In the genomic region with DNA sequence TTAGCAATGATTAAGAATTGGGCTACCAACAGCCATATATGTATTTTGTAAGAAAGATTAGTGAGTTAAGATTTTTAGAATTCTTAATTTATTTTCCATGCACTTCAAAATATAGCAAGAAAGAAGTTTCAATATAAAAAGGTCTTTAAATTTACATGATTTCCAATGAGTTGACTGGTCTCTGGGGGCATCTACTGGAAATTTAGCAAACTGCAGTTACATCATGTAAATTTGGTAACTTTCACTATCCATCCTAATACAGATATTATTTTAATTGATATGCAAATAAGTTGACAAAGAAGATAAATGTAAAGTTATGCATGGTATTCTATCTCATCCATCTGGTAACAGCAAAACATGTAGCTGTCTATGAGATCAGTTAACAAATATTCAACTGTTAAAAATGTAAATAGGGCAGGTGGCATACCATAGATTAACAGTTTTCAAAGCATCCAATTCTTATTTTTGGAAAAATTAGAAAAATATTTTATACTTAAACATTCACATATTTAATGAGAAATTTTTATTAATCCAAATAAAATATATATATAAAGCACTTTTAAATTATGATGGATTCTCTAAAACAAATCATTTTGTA, we compare ENCODE assay signal across 8 cellular contexts. TPM values are rescaled to one million over a fixed set of nuclear protein-coding genes. Genes with fewer than 3 reads are reported as not detected.
DNase-seq lines count a peak whose midpoint lies in the region; ATAC-seq, FAIRE-seq and TF ChIP-seq lines count a peak whose summit lies in the region.

No MANE protein-coding gene starts in this region.

- TF ChIP-seq POLR2A in endothelial cell of umbilical vein (IDR thresholded peaks at IDR 0.05; ENCODE audit: low read depth, low read length): no peak

- no peak overlapping the region for H3K27ac ChIP-seq in endothelial cell of umbilical vein (ENCODE audit: insufficient read depth, low read depth, low read length)
- no peak overlapping the region for H3K27ac ChIP-seq in pancreas

- dilution Hi-C loops in endothelial cell of umbilical vein (cut with MboI; ENCODE audit: extremely low pct_ligation_motif_present, low sequenced_read_pairs): no loop called here

- ATAC-seq in HG02884 (IDR thresholded peaks at IDR 0.05; ENCODE audit: unreplicated experiment): peak; percentile 60
- ATAC-seq in pancreas: peak in 2 of 4 donors; percentile 50 to 55
- no peak for ATAC-seq in omental fat pad (ENCODE audit: low FRiP score)

- CTCF ChIA-PET in endothelial cell of umbilical vein (lab: Charles Lee): interaction anchor here (0.8 to 4.1 kb wide), 5 partner anchors 9 to 821 kb away, joined by 3 to 56 read pairs (median 3); no protein-coding TSS in a partner anchor

- peak; percentile 39 to 49 for TF ChIP-seq CTCF in endothelial cell of umbilical vein (IDR thresholded peaks at IDR 0.05; ENCODE audit: extremely low read depth in 1 of 2, insufficient read depth in 1 of 2, low read depth in 1 of 2, low read length in 2 of 2)
- peak in 3 of 4 donors; percentile 18 to 52 (median 37) for TF ChIP-seq CTCF in pancreas (IDR thresholded peaks at IDR 0.05)
- TF ChIP-seq CTCF in omental fat pad (IDR thresholded peaks at IDR 0.05): no peak

- H2AFZ ChIP-seq in endothelial cell of umbilical vein (ENCODE audit: low read depth, low read length): no peak overlapping the region

- FAIRE-seq in endothelial cell of umbilical vein (lab: Jason Lieb, UNC) (peak; percentile 73), pancreas (lab: Jason Lieb, UNC) (no peak)

- no peaks in the 10 kb centered on the region for H3K36me3 ChIP-seq in endothelial cell of umbilical vein (ENCODE audit: control insufficient read depth in 2 of 2, extremely low read depth in 1 of 2, insufficient read depth in 2 of 2, low read length in 2 of 2)
- no peaks in the 10 kb centered on the region for H3K36me3 ChIP-seq in pancreas

- H3K79me2 ChIP-seq in endothelial cell of umbilical vein (ENCODE audit: control insufficient read depth, insufficient read depth, low read length): no peaks in the 10 kb centered on the region

- no peaks in the 10 kb centered on the region for H3K4me1 ChIP-seq in endothelial cell of umbilical vein (ENCODE audit: control insufficient read depth, extremely low read depth, insufficient read depth, low read length)
- H3K4me1 ChIP-seq in pancreas: no peaks in the 10 kb centered on the region

- no TSS peak for BruUV-seq in endothelial cell of umbilical vein (replicated peaks; lab: Mats Ljungman, UMichigan)

- no peaks in the 10 kb centered on the region for H3K9me1 ChIP-seq in endothelial cell of umbilical vein (replicated peaks; ENCODE audit: control insufficient read depth, extremely low read depth, insufficient read depth, low read length)

- H3K4me2 ChIP-seq in endothelial cell of umbilical vein (ENCODE audit: insufficient read depth, low read length): no peak overlapping the region

- POLR2A ChIA-PET in endothelial cell of umbilical vein (lab: Charles Lee): no interaction called here

- H3K4me3 ChIP-seq in endothelial cell of umbilical vein (replicated peaks in 1 of 3; ENCODE audit: insufficient read depth in 1 of 3, low read depth in 1 of 3, low read length in 3 of 3): no peak overlapping the region
- H3K4me3 ChIP-seq in pancreas: no peak overlapping the region

- no peak overlapping the region for H3K9ac ChIP-seq in endothelial cell of umbilical vein (replicated peaks; ENCODE audit: extremely low read depth, insufficient read depth, low read length)

- no peaks in the 10 kb centered on the region for H4K20me1 ChIP-seq in endothelial cell of umbilical vein (replicated peaks; ENCODE audit: control insufficient read depth, extremely low read depth, insufficient read depth, low read length)

- DNase-seq in NOMO-1 (lab: John Stamatoyannopoulos, UW; ENCODE audit: unreplicated experiment in 2 of 2) (peak; percentile 12 to 49), NOMO-1 treated with dmso at 0.1 percent for 144 hours (lab: John Stamatoyannopoulos, UW; ENCODE audit: unreplicated experiment) (no peak), RKO (ENCODE audit: low spot score) (peak; percentile 57), endothelial cell of umbilical vein (ENCODE audit: low read depth, low spot score) (peak; percentile 72), pancreas (no peak), omental fat pad (ENCODE audit: low spot score) (no peak)
- no peak for DNase-seq in stimulated activated CD4-positive, alpha-beta T cell treated with anti-CD3 and anti-CD28 coated beads, Interleukin-2, amount 100 ng/mL, for 24 hours

- H3K9me3 ChIP-seq in endothelial cell of umbilical vein (replicated peaks; ENCODE audit: control insufficient read depth, insufficient read depth, low read length) (no peaks in the 10 kb centered on the region), pancreas (no peaks in the 10 kb centered on the region)

- intact Hi-C loops in endothelial cell of umbilical vein (cut with micrococcal nuclease): loop anchor here (1.0 to 10.0 kb wide), 7 partner anchors 178 to 1307 kb away; partner anchors contain the start of gene LSM6
- intact Hi-C loops in pancreas (cut with DNase I): no loop called here

- peaks cover 0 to 19% of the 10 kb centered on the region in 2 experiments for H3K27me3 ChIP-seq in endothelial cell of umbilical vein (ENCODE audit: control insufficient read depth in 2 of 2, insufficient read depth in 2 of 2, low read length in 2 of 2)
- H3K27me3 ChIP-seq in pancreas: peaks cover 0 to 35% (median 5%) of the 10 kb centered on the region in 4 donors

TF ChIP-seq in endothelial cell of umbilical vein, 7 proteins besides CTCF, POLR2A, EP300 and RAD21:
- no peak for TF ChIP-seq JUN (IDR thresholded peaks at IDR 0.05; ENCODE audit: borderline replicate concordance, insufficient read depth, insufficient read length, low read depth)
TF ChIP-seq in endothelial cell of umbilical vein: peak in this region for 0.

RNA-seq across cellular contexts. Expression of gene TTC29, which starts 29.1 kb away (rescaled TPM):
- total RNA-seq in endothelial cell of umbilical vein: not detected in 2 replicates
- not detected in 2 replicates for polyA plus RNA-seq in endothelial cell of umbilical vein
- polyA plus RNA-seq in endothelial cell of umbilical vein (2011; cell fraction: cytosol; rRNA removed): 0.04 TPM in 2 replicates
- not detected in 2 replicates for polyA plus RNA-seq in endothelial cell of umbilical vein (2011; cell fraction: nucleus; rRNA removed)
- 0.56 and 0.70 TPM in 2 replicates for polyA plus RNA-seq in endothelial cell of umbilical vein (2012)
- polyA minus RNA-seq in endothelial cell of umbilical vein: not detected in 2 replicates
- polyA minus RNA-seq in endothelial cell of umbilical vein (2011; cell fraction: cytosol; rRNA and poly(A)+ RNA removed): not detected
- polyA minus RNA-seq in endothelial cell of umbilical vein (2011; cell fraction: nucleus; rRNA and poly(A)+ RNA removed): 0.38 TPM in 1 of 2 replicates, not detected in the other
- not detected for total RNA-seq in pancreas
- polyA plus RNA-seq in pancreas: not detected
- not detected for total RNA-seq in omental fat pad

Comparison
In these comparisons a context has a peak if more than half of its experiments do, and no peak if none do; other contexts are left out.
1. DNase-seq: peak in NOMO-1 (2 of 2), RKO (single experiment) and endothelial cell of umbilical vein (single experiment); none in NOMO-1 treated with dmso at 0.1 percent for 144 hours (single experiment), pancreas (0 of 6), omental fat pad (single experiment) and stimulated activated CD4-positive, alpha-beta T cell treated with anti-CD3 and anti-CD28 coated beads, Interleukin-2, amount 100 ng/mL, for 24 hours (0 of 2).
2. CTCF ChIP-seq: peak in endothelial cell of umbilical vein (2 of 2) and pancreas (3 of 4); none in omental fat pad (0 of 3).